ENCODE assay signal across 18 cellular contexts in the genomic region with DNA sequence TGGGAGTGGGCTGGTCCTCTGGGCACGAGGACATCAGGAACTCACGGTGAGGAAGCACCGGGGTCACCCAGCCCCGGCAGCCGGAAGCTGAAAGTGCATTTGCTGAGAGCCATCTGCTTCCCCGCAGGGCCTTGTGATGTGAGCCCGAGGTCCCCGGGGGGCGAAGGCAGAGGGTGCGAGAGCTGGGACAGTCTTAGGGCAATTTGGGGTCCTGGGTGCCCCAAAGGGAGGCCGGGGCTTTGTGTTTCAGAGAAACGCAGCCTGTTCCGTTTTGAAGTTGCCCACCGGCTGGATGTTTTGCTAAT. TPM values are rescaled to one million over a fixed set of nuclear protein-coding genes. Genes with fewer than 3 reads are reported as not detected.
DNase-seq lines count a peak whose midpoint lies in the region; TF ChIP-seq lines count a peak whose summit lies in the region.
"Had no signal": no experiment of that assay in that cellular context is flagged by ENCODE, and none has a peak within 500 bp of the region (broad histone marks: within the 10 kb centered on the region; RNA-seq: fewer than 3 reads in every experiment).

No MANE protein-coding gene starts in this region.

- no peaks in the 10 kb centered on the region for H3F3A ChIP-seq in Loucy (ENCODE audit: low read depth)

- peaks cover 41% of the 10 kb centered on the region for H3K27me3 Mint-ChIP-seq in activated CD4-positive, alpha-beta T cell treated with anti-CD3 and anti-CD28 coated beads, Interleukin-2, amount 10 ng/mL, durations not matched to agents 7 days and 5 days
- peaks cover 73% of the 10 kb centered on the region for H3K27me3 Mint-ChIP-seq in dendritic cell treated with granulocyte-macrophage colony-stimulating factor and Interleukin-4, amounts not matched to agents 40 ng/mL and 50 ng/mL, for 4 days
- H3K27me3 Mint-ChIP-seq: T-helper 17 cell had no signal

- H3K4me1 Mint-ChIP-seq in activated CD4-positive, alpha-beta T cell treated with anti-CD3 and anti-CD28 coated beads, Interleukin-2, amount 10 ng/mL, durations not matched to agents 7 days and 5 days, result peaks cover 41% of the 10 kb centered on the region
- peaks cover 50% of the 10 kb centered on the region for H3K4me1 Mint-ChIP-seq in dendritic cell treated with granulocyte-macrophage colony-stimulating factor and Interleukin-4, amounts not matched to agents 40 ng/mL and 50 ng/mL, for 4 days (ENCODE audit: low read depth)

- H3K4me3 Mint-ChIP-seq in activated CD4-positive, alpha-beta T cell treated with anti-CD3 and anti-CD28 coated beads, Interleukin-2, amount 10 ng/mL, durations not matched to agents 7 days and 5 days, result no peak overlapping the region
- H3K4me3 Mint-ChIP-seq in dendritic cell treated with granulocyte-macrophage colony-stimulating factor and Interleukin-4, amounts not matched to agents 40 ng/mL and 50 ng/mL, for 4 days, result no peak overlapping the region
- H3K4me3 Mint-ChIP-seq: activated CD4-positive, alpha-beta memory T cell treated with anti-CD3 and anti-CD28 coated beads for 36 hours; stimulated activated naive CD8-positive, alpha-beta T cell treated with anti-CD3 and anti-CD28 coated beads, Interleukin-15, Interleukin-2, amounts not matched to agents 100 ng/mL and 50 ng/mL, for 24 hours; T-helper 17 cell had no signal

- peak overlapping the region; percentile 71 for H3K27ac Mint-ChIP-seq in activated CD4-positive, alpha-beta T cell treated with anti-CD3 and anti-CD28 coated beads, Interleukin-2, amount 10 ng/mL, durations not matched to agents 7 days and 5 days
- peak overlapping the region; percentile 50 for H3K27ac Mint-ChIP-seq in dendritic cell treated with granulocyte-macrophage colony-stimulating factor and Interleukin-4, amounts not matched to agents 40 ng/mL and 50 ng/mL, for 4 days
- H3K27ac Mint-ChIP-seq: activated CD4-positive, alpha-beta memory T cell treated with anti-CD3 and anti-CD28 coated beads for 36 hours; stimulated activated naive CD8-positive, alpha-beta T cell treated with anti-CD3 and anti-CD28 coated beads, Interleukin-15, Interleukin-2, amounts not matched to agents 100 ng/mL and 50 ng/mL, for 24 hours; T-helper 17 cell had no signal

- peaks cover 22% of the 10 kb centered on the region; the same call in 1 of the 2 replicates for H3K79me2 ChIP-seq in Loucy (ENCODE audit: insufficient read depth, low read length)
- H3K79me2 ChIP-seq in mammary epithelial cell (ENCODE audit: insufficient read depth, low read length), result no peaks in the 10 kb centered on the region

- peak overlapping the region in 2 of 3 donors; percentile 33 to 45 for H3K27ac ChIP-seq in thyroid gland
- H3K27ac ChIP-seq in mammary epithelial cell (ENCODE audit: insufficient read depth, low read depth, low read length), result no peak overlapping the region
- H3K27ac ChIP-seq: esophagus squamous epithelium, neutrophil had no signal

- H3K4me3 ChIP-seq in Loucy (ENCODE audit: low read length, poor library complexity, severe bottlenecking) (no peak overlapping the region), thyroid gland (replicated peaks in 1 of 3) (no peak overlapping the region), mammary epithelial cell (replicated peaks in 1 of 3; ENCODE audit: insufficient read depth in 1 of 3, low read depth in 2 of 3, low read length in 3 of 3) (no peak overlapping the region)
- H3K4me3 ChIP-seq: esophagus squamous epithelium had no signal

- CTCF ChIA-PET in activated CD4-positive, alpha-beta T cell treated with anti-CD3 and anti-CD28 coated beads, Interleukin-2, amount 10 ng/mL, durations not matched to agents 7 days and 5 days (lab: Charles Lee), result no interaction called here
- CTCF ChIA-PET in mammary epithelial cell (lab: Charles Lee; ENCODE audit: low non-redundant PET), result no interaction called here

- no TSS peak for BruUV-seq in mammary epithelial cell (replicated peaks; lab: Mats Ljungman, UMichigan)

- POLR2A ChIA-PET in activated CD4-positive, alpha-beta T cell treated with anti-CD3 and anti-CD28 coated beads, Interleukin-2, amount 10 ng/mL, durations not matched to agents 7 days and 5 days (lab: Charles Lee), result no interaction called here

- H4K20me1 ChIP-seq in Loucy (ENCODE audit: insufficient read depth, low read length, poor library complexity, severe bottlenecking) (no peaks in the 10 kb centered on the region), mammary epithelial cell (ENCODE audit: insufficient read depth, low read length) (no peaks in the 10 kb centered on the region)

- no peaks in the 10 kb centered on the region for H3K9me3 Mint-ChIP-seq in activated CD4-positive, alpha-beta T cell treated with anti-CD3 and anti-CD28 coated beads, Interleukin-2, amount 10 ng/mL, durations not matched to agents 7 days and 5 days
- no peaks in the 10 kb centered on the region for H3K9me3 Mint-ChIP-seq in dendritic cell treated with granulocyte-macrophage colony-stimulating factor and Interleukin-4, amounts not matched to agents 40 ng/mL and 50 ng/mL, for 4 days
- H3K9me3 Mint-ChIP-seq: activated CD4-positive, alpha-beta memory T cell treated with anti-CD3 and anti-CD28 coated beads for 36 hours; stimulated activated naive CD8-positive, alpha-beta T cell treated with anti-CD3 and anti-CD28 coated beads, Interleukin-15, Interleukin-2, amounts not matched to agents 100 ng/mL and 50 ng/mL, for 24 hours had no signal

- no peak overlapping the region for H2AFZ ChIP-seq in Loucy (ENCODE audit: low read length)
- no peak overlapping the region for H2AFZ ChIP-seq in mammary epithelial cell (ENCODE audit: low read depth, low read length)

- TF ChIP-seq CTCF in Loucy (conservative IDR thresholded peaks at IDR 0.05; ENCODE audit: low read length) (no peak), thyroid gland (IDR thresholded peaks at IDR 0.05) (no peak), GM10266 (IDR thresholded peaks at IDR 0.05; ENCODE audit: control insufficient read depth, insufficient read depth, low read depth, missing control alignments) (no peak), mammary epithelial cell (conservative IDR thresholded peaks at IDR 0.05 in 1 of 2, IDR thresholded peaks at IDR 0.05 in 1 of 2; ENCODE audit: extremely low read depth in 1 of 2, insufficient read depth in 1 of 2, low read depth in 1 of 2, low read length in 2 of 2) (no peak)

- no peak for DNase-seq in activated CD4-positive, alpha-beta T cell treated with anti-CD3 and anti-CD28 coated beads, Interleukin-2, amount 10 ng/mL, durations not matched to agents 7 days and 5 days
- DNase-seq in activated CD4-positive, alpha-beta T cell treated with anti-CD3 and anti-CD28 coated beads for 1 hour, result no peak
- peak in 1 of 2 donors; percentile 14 for DNase-seq in thyroid gland
- no peak for DNase-seq in GM10266 (ENCODE audit: extremely low spot score)
- no peak for DNase-seq in cerebellum (ENCODE audit: low spot score)
- DNase-seq in mammary epithelial cell, result no peak
- DNase-seq: activated CD4-positive, alpha-beta memory T cell treated with anti-CD3 and anti-CD28 coated beads for 36 hours; activated effector memory CD4-positive, alpha-beta T cell treated with Interleukin-2 at 50 U/mL for 16 hours; DMS153; esophagus squamous epithelium; hypothalamus; NCI-H1417; NCI-H446 treated with DMSO at 0.1 percent for 48 hours; T-helper 17 cell had no signal

- H3K27me3 ChIP-seq in Loucy (ENCODE audit: insufficient read depth, low read length, poor library complexity, severe bottlenecking) (no peaks in the 10 kb centered on the region), thyroid gland (no peaks in the 10 kb centered on the region), mammary epithelial cell (ENCODE audit: insufficient read depth, low read length) (no peaks in the 10 kb centered on the region)

- dilution Hi-C loops in mammary epithelial cell (cut with HindIII; ENCODE audit: low sequenced_read_pairs), result no loop called here

- no peaks in the 10 kb centered on the region for H3K9me3 ChIP-seq in Loucy (ENCODE audit: insufficient read depth, low read depth, low read length)
- no peaks in the 10 kb centered on the region for H3K9me3 ChIP-seq in thyroid gland
- no peaks in the 10 kb centered on the region for H3K9me3 ChIP-seq in mammary epithelial cell (replicated peaks; ENCODE audit: insufficient read depth, low read length)
- H3K9me3 ChIP-seq: esophagus squamous epithelium, neutrophil had no signal

- 37 to 49% methylated on average over 9 to 14 of the region's 14 CpGs for WGBS in thyroid gland, 2 donors
- 96% methylated on average over 10 of the region's 14 CpGs for WGBS in mammary epithelial cell (ENCODE audit: low coverage, missing lambda C conversion rate)

- in situ Hi-C loops in mammary epithelial cell (cut with MboI; ENCODE audit: low sequenced_read_pairs in 2 of 2), result no loop called here

- intact Hi-C loops in dendritic cell treated with granulocyte-macrophage colony-stimulating factor and Interleukin-4, amounts not matched to agents 40 ng/mL and 50 ng/mL, for 4 days (cut with micrococcal nuclease), result no loop called here
- intact Hi-C loops in thyroid gland (cut with DNase I) (no loop called here), mammary epithelial cell (cut with micrococcal nuclease) (loop anchor here (10.0 kb wide), 1 partner anchor 309 kb away; no protein-coding TSS in a partner anchor)

- H3K9me2 ChIP-seq in Loucy (replicated peaks; ENCODE audit: low read depth, low read length), result no peaks in the 10 kb centered on the region

- H3K4me1 ChIP-seq in Loucy (ENCODE audit: insufficient read depth, low read length, poor library complexity, severe bottlenecking) (peaks cover 49% of the 10 kb centered on the region), thyroid gland (peaks cover 0 to 13% of the 10 kb centered on the region in 2 donors), mammary epithelial cell (ENCODE audit: insufficient read depth, low read length) (peaks cover 18% of the 10 kb centered on the region)

- TF ChIP-seq POLR2A in thyroid gland (IDR thresholded peaks at IDR 0.05), result no peak

- H3K9ac ChIP-seq in Loucy (ENCODE audit: low read depth, low read length, poor library complexity, severe bottlenecking), result peak overlapping the region; percentile 61
- no peak overlapping the region for H3K9ac ChIP-seq in mammary epithelial cell (ENCODE audit: insufficient read depth, low read length)

- no peaks in the 10 kb centered on the region for H3K36me3 ChIP-seq in Loucy (ENCODE audit: insufficient read depth, low read length)
- no peaks in the 10 kb centered on the region for H3K36me3 ChIP-seq in thyroid gland
- no peaks in the 10 kb centered on the region for H3K36me3 ChIP-seq in mammary epithelial cell (ENCODE audit: insufficient read depth, low read length)
- H3K36me3 ChIP-seq: esophagus squamous epithelium, neutrophil had no signal

- H3K36me3 Mint-ChIP-seq in activated CD4-positive, alpha-beta T cell treated with anti-CD3 and anti-CD28 coated beads, Interleukin-2, amount 10 ng/mL, durations not matched to agents 7 days and 5 days (ENCODE audit: low read depth), result peaks cover 4% of the 10 kb centered on the region
- no peaks in the 10 kb centered on the region for H3K36me3 Mint-ChIP-seq in dendritic cell treated with granulocyte-macrophage colony-stimulating factor and Interleukin-4, amounts not matched to agents 40 ng/mL and 50 ng/mL, for 4 days (ENCODE audit: low read depth)
- H3K36me3 Mint-ChIP-seq: activated CD4-positive, alpha-beta memory T cell treated with anti-CD3 and anti-CD28 coated beads for 36 hours had no signal

- H3K4me2 ChIP-seq in Loucy (ENCODE audit: low read depth, low read length, poor library complexity, severe bottlenecking) (no peak overlapping the region), mammary epithelial cell (ENCODE audit: insufficient read depth, low read depth, low read length) (no peak overlapping the region)

RNA-seq across cellular contexts. Expression of gene F2RL3, which starts 4.8 kb away (rescaled TPM):
- under 1 TPM; 0.35 to 0.65 TPM for total RNA-seq in activated CD4-positive, alpha-beta T cell treated with anti-CD3 and anti-CD28 coated beads, Interleukin-2, amount 10 ng/mL, durations not matched to agents 7 days and 5 days
- 10 to 100 TPM in 3 of 4 donors, 1 to 10 TPM in 1; 9.9 to 44.2 (median 12.6) TPM for total RNA-seq in thyroid gland
- 0.09 TPM for total RNA-seq in cerebellum
- total RNA-seq in mammary epithelial cell, result 1 to 10 TPM in 1 of 2 donors, under 1 TPM in 1; 0.19 to 1.0 TPM
- polyA plus RNA-seq in mammary epithelial cell, result 0.01 TPM
- polyA minus RNA-seq in mammary epithelial cell, result not detected
- total RNA-seq: activated CD4-positive, alpha-beta memory T cell treated with anti-CD3 and anti-CD28 coated beads for 36 hours had no signal
